In the genomic region with DNA sequence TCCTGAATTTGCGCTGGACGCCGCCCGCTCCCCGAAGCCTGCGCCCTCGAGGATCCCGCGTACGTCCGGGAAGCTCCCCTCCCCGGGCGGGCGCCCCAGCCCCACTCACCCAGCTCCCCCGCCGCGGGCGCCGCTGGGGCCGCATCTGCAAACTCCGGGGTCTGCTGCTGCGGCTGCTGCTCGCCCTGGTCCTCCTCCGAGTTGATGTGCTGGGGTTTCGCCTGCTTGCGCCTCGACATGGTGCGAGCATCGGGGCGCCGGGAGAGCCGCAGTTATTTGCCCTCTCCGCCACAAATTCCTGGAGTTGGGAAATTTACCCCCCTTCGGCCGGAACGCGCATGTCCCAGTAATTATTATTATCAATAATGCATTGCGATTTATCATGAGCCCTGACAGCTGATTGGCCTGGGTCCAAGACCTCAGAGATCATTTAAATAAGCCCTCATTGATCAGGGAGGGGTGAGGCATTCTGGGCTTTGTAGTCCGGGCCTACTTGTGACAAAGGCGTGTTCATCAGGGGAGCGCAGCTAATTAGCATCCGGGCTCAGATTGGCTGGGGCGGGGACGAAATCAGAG, we compare ENCODE assay signal across 2 cellular contexts.
TF ChIP-seq lines count a peak whose summit lies in the region.

A gene (minus strand): TSS at position 352 of the 576 bp plus-strand sequence. CDS start 113 bp downstream, at position 239.

TF ChIP-seq in SK-N-SH, 30 proteins besides CTCF, POLR2A, EP300 and RAD21 (continued from another document):
- TF ChIP-seq, protein P1, sequence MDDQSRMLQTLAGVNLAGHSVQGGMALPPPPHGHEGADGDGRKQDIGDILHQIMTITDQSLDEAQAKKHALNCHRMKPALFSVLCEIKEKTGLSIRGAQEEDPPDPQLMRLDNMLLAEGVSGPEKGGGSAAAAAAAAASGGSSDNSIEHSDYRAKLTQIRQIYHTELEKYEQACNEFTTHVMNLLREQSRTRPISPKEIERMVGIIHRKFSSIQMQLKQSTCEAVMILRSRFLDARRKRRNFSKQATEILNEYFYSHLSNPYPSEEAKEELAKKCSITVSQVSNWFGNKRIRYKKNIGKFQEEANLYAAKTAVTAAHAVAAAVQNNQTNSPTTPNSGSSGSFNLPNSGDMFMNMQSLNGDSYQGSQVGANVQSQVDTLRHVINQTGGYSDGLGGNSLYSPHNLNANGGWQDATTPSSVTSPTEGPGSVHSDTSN (IDR thresholded peaks at IDR 0.05), result peak; percentile 68
- TF ChIP-seq NFIC (IDR thresholded peaks at IDR 0.05; ENCODE audit: borderline replicate concordance), result peak; percentile 28; the same call in 1 of the 2 replicates

TF ChIP-seq in SK-N-SH treated with all-trans-retinoic acid at 6 μM for 48 hours, 23 proteins besides CTCF, POLR2A, EP300 and RAD21 (continued from another document):
- TF ChIP-seq TOX (CRISPR knock-in tag; IDR thresholded peaks at IDR 0.05; ENCODE audit: borderline replicate concordance) (no peak), CSDC2 (CRISPR knock-in tag; IDR thresholded peaks at IDR 0.05) (no peak), ZFP30 (CRISPR knock-in tag; IDR thresholded peaks at IDR 0.05) (no peak), ARNTL (CRISPR knock-in tag; IDR thresholded peaks at IDR 0.05; ENCODE audit: borderline replicate concordance, low read depth) (no peak), OSR1 (CRISPR knock-in tag; IDR thresholded peaks at IDR 0.05) (no peak)
